In the genomic region with DNA sequence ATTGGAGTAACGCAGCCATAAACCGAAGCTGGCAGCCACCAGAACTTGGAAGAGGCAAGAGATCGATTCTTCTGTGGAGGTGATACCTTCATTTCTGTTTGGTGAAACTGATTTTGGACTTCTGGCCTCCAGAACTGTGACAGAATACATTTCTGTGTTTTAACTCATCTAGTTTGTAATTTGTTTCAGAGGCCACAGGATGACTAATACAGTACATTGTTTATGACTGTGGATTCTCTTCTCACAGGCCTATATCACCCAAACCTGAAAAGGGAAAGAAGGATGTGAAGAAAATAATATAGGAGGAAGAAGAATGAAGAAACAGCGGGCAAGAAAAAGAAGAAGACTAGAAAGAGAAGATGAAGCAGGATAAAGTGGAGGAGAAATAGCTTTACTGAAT, we compare ENCODE assay signal across 1 cellular context.
TF ChIP-seq lines count a peak whose summit lies in the region.

No MANE protein-coding gene starts in this region.

TF ChIP-seq in HepG2, 621 proteins besides CTCF, POLR2A, EP300 and RAD21 (continued from another document):
- TF ChIP-seq, protein P1, sequence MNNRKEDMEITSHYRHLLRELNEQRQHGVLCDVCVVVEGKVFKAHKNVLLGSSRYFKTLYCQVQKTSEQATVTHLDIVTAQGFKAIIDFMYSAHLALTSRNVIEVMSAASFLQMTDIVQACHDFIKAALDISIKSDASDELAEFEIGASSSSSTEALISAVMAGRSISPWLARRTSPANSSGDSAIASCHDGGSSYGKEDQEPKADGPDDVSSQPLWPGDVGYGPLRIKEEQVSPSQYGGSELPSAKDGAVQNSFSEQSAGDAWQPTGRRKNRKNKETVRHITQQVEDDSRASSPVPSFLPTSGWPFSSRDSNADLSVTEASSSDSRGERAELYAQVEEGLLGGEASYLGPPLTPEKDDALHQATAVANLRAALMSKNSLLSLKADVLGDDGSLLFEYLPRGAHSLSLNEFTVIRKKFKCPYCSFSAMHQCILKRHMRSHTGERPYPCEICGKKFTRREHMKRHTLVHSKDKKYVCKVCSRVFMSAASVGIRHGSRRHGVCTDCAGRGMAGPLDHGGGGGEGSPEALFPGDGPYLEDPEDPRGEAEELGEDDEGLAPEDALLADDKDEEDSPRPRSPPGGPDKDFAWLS (CRISPR knock-in tag; IDR thresholded peaks at IDR 0.05; ENCODE audit: borderline replicate concordance) = no peak
- no peak for TF ChIP-seq HDAC1 (CRISPR knock-in tag; IDR thresholded peaks at IDR 0.05)
